18 cellular contexts compared by ENCODE assay signal in genomic region chr3:143109861-143110260, GRCh38. TPM values are rescaled to one million over a fixed set of nuclear protein-coding genes. Genes with fewer than 3 reads are reported as not detected.
A peak's percentile ranks its signal among the peaks of the same experiment; 100 is the strongest.
DNase-seq lines count a peak whose midpoint lies in the region; FAIRE-seq and TF ChIP-seq lines count a peak whose summit lies in the region.
"Had no signal": no experiment of that assay in that cellular context is flagged by ENCODE, and none has a peak within 500 bp of the region (broad histone marks: within the 10 kb centered on the region; RNA-seq: fewer than 3 reads in every experiment).

No MANE protein-coding gene starts in this region.

- DNase-seq in DMS79 treated with DMSO at 0.1 percent for 48 hours (lab: John Stamatoyannopoulos, UW) (peak; percentile 27), NCI-H1694 (lab: John Stamatoyannopoulos, UW) (peak; percentile 51), astrocyte (ENCODE audit: low read depth) (no peak), C1 segment of cervical spinal cord (lab: John Stamatoyannopoulos, UW) (no peak), NCI-H1092 (lab: John Stamatoyannopoulos, UW) (no peak)
- DNase-seq in CD4-positive, alpha-beta memory T cell, result no peak
- DNase-seq: ACHN; BE2C; CD4-positive, alpha-beta T cell; DMS153; DND-41; EL; H9 had no signal

- H3K9ac ChIP-seq in astrocyte (ENCODE audit: low read length), result no peak overlapping the region

- no peaks in the 10 kb centered on the region for H3K4me1 Mint-ChIP-seq in astrocyte (ENCODE audit: low read depth, unreplicated experiment)
- H3K4me1 Mint-ChIP-seq in CD4-positive, alpha-beta memory T cell, result no peaks in the 10 kb centered on the region
- H3K4me1 Mint-ChIP-seq: H9 had no signal

- H3K4me1 ChIP-seq in astrocyte (ENCODE audit: insufficient read depth, low read length), result no peaks in the 10 kb centered on the region
- no peaks in the 10 kb centered on the region for H3K4me1 ChIP-seq in CD4-positive, alpha-beta memory T cell (ENCODE audit: insufficient read depth, low read length)
- H3K4me1 ChIP-seq: BE2C had no signal

- no peak for FAIRE-seq in astrocyte (lab: Jason Lieb, UNC)
- FAIRE-seq: A204.1, GM12878, H1 had no signal

- peaks cover 11% of the 10 kb centered on the region for H3K27me3 Mint-ChIP-seq in astrocyte (ENCODE audit: low read depth, unreplicated experiment)
- H3K27me3 Mint-ChIP-seq in CD4-positive, alpha-beta memory T cell, result peaks cover 4% of the 10 kb centered on the region in 2 donors
- H3K27me3 Mint-ChIP-seq: CD4-positive, alpha-beta T cell had no signal

- H4K20me1 ChIP-seq in astrocyte (ENCODE audit: insufficient read depth, low read length), result no peaks in the 10 kb centered on the region

- intact Hi-C loops in CD4-positive, alpha-beta memory T cell (cut with micrococcal nuclease), result no loop called here

- H3K79me2 ChIP-seq in astrocyte (ENCODE audit: insufficient read depth, low read length), result no peaks in the 10 kb centered on the region

- no peaks in the 10 kb centered on the region for H3K36me3 Mint-ChIP-seq in astrocyte (ENCODE audit: low read depth, unreplicated experiment)
- H3K36me3 Mint-ChIP-seq in CD4-positive, alpha-beta memory T cell, result peaks cover 1 to 3% of the 10 kb centered on the region in 2 donors

- POLR2A ChIA-PET in CD4-positive, alpha-beta memory T cell (lab: Charles Lee; ENCODE audit: partially characterized antibody), result no interaction called here

- no peak overlapping the region for H3K4me2 ChIP-seq in astrocyte (ENCODE audit: low read length)

- peaks cover 9% of the 10 kb centered on the region for H3K9me3 ChIP-seq in astrocyte (ENCODE audit: insufficient read depth, low read depth, low read length)
- peaks cover 0 to 4% of the 10 kb centered on the region in 2 donors for H3K9me3 ChIP-seq in CD4-positive, alpha-beta memory T cell (ENCODE audit: control insufficient read depth in 1 of 2, low read length in 2 of 2)
- H3K9me3 ChIP-seq: BE2C had no signal

- peak overlapping the region; percentile 66 for H3K27ac Mint-ChIP-seq in astrocyte (ENCODE audit: unreplicated experiment)
- H3K27ac Mint-ChIP-seq in CD4-positive, alpha-beta memory T cell, result no peak overlapping the region
- H3K27ac Mint-ChIP-seq: CD4-positive, alpha-beta T cell; H9 had no signal

- no peak overlapping the region for H2AFZ ChIP-seq in astrocyte (ENCODE audit: low read depth, low read length)

- H3K4me3 Mint-ChIP-seq in astrocyte (ENCODE audit: unreplicated experiment), result no peak overlapping the region
- no peak overlapping the region for H3K4me3 Mint-ChIP-seq in CD4-positive, alpha-beta memory T cell
- H3K4me3 Mint-ChIP-seq: CD4-positive, alpha-beta T cell; H9 had no signal

- H3K4me3 ChIP-seq in astrocyte (ENCODE audit: insufficient read depth, low read depth, low read length), result no peak overlapping the region
- H3K4me3 ChIP-seq in CD4-positive, alpha-beta memory T cell (ENCODE audit: low read length in 2 of 2), result no peak overlapping the region
- H3K4me3 ChIP-seq: GM12878 had no signal

- TF ChIP-seq CTCF in astrocyte (IDR thresholded peaks at IDR 0.05; ENCODE audit: insufficient read depth, low read depth, low read length), result no peak

- H3K27ac ChIP-seq in astrocyte (ENCODE audit: low read depth, low read length), result no peak overlapping the region
- H3K27ac ChIP-seq in CD4-positive, alpha-beta memory T cell (ENCODE audit: low read depth, low read length), result no peak overlapping the region
- H3K27ac ChIP-seq: C4-2B had no signal

- peaks cover 9% of the 10 kb centered on the region for H3K9me3 Mint-ChIP-seq in astrocyte (ENCODE audit: unreplicated experiment)
- peaks cover 0 to 20% (median 16%) of the 10 kb centered on the region in 8 donors for H3K9me3 Mint-ChIP-seq in CD4-positive, alpha-beta memory T cell

- H3K36me3 ChIP-seq in astrocyte (ENCODE audit: insufficient read depth, low read length), result no peaks in the 10 kb centered on the region
- H3K36me3 ChIP-seq in CD4-positive, alpha-beta memory T cell (ENCODE audit: insufficient read depth, low read length), result no peaks in the 10 kb centered on the region
- H3K36me3 ChIP-seq: BE2C had no signal

- H3K27me3 ChIP-seq in astrocyte (ENCODE audit: insufficient read depth, low read length), result peaks cover 3% of the 10 kb centered on the region
- no peaks in the 10 kb centered on the region for H3K27me3 ChIP-seq in CD4-positive, alpha-beta memory T cell (ENCODE audit: insufficient read depth, low read length)
- H3K27me3 ChIP-seq: BE2C had no signal

- CTCF ChIA-PET in CD4-positive, alpha-beta memory T cell (lab: Charles Lee; ENCODE audit: partially characterized antibody), result interaction anchor here (1.1 kb wide), 1 partner anchor 11 kb away, joined by 3 read pairs; no protein-coding TSS in a partner anchor

RNA-seq across cellular contexts. Expression of gene CHST2, which starts 9.7 kb away (rescaled TPM):
- total RNA-seq in astrocyte, result 11.8 and 13.4 TPM in 2 replicates
- 1 to 10 TPM; 1.1 TPM for total RNA-seq in CD4-positive, alpha-beta memory T cell
- 1 to 10 TPM in 1 of 2 donors, under 1 TPM in 1; 0.71 to 2.9 TPM for polyA plus RNA-seq in CD4-positive, alpha-beta memory T cell
- total RNA-seq: HT-29 had no signal

Comparison
In these comparisons a context has a peak if more than half of its experiments do, and no peak if none do; other contexts are left out.
1. DNase-seq: peak in DMS79 treated with DMSO at 0.1 percent for 48 hours (single experiment) and NCI-H1694 (single experiment); none in astrocyte (single experiment), C1 segment of cervical spinal cord (0 of 14), NCI-H1092 (single experiment) and CD4-positive, alpha-beta memory T cell (0 of 5).